In genomic region chr1:116835161-116835560, GRCh38 we compare ENCODE assay signal across 17 cellular contexts.
"Had no signal": no experiment of that assay in that cellular context is flagged by ENCODE, and none has a peak within 500 bp of the region (broad histone marks: within the 10 kb centered on the region; RNA-seq: fewer than 3 reads in every experiment).

No MANE protein-coding gene starts in this region.

- H3K36me3 ChIP-seq: left lung, tibial artery, WERI-Rb-1 had no signal

- H3K27me3 Mint-ChIP-seq: activated naive CD8-positive, alpha-beta T cell treated with anti-CD3 and anti-CD28 coated beads, Interleukin-2, amount 10 ng/mL, durations not matched to agents 7 days and 5 days; progenitor cell of endocrine pancreas; stimulated activated naive CD8-positive, alpha-beta T cell treated with anti-CD3 and anti-CD28 coated beads, Interleukin-15, Interleukin-2, amounts not matched to agents 100 ng/mL and 50 ng/mL, for 24 hours had no signal

- H3K4me3 ChIP-seq: left lung, lung, tibial artery had no signal

- H3K4me3 Mint-ChIP-seq: activated naive CD8-positive, alpha-beta T cell treated with anti-CD3 and anti-CD28 coated beads, Interleukin-2, amount 10 ng/mL, durations not matched to agents 7 days and 5 days; natural killer cell; stimulated activated naive CD8-positive, alpha-beta T cell treated with anti-CD3 and anti-CD28 coated beads, Interleukin-15, Interleukin-2, amounts not matched to agents 100 ng/mL and 50 ng/mL, for 24 hours had no signal

- H3K27ac Mint-ChIP-seq: activated naive CD8-positive, alpha-beta T cell treated with anti-CD3 and anti-CD28 coated beads, Interleukin-2, amount 10 ng/mL, durations not matched to agents 7 days and 5 days; natural killer cell; progenitor cell of endocrine pancreas; stimulated activated naive CD8-positive, alpha-beta T cell treated with anti-CD3 and anti-CD28 coated beads, Interleukin-15, Interleukin-2, amounts not matched to agents 100 ng/mL and 50 ng/mL, for 24 hours had no signal

- H3K36me3 Mint-ChIP-seq: natural killer cell had no signal

- H3K27me3 ChIP-seq: left lung had no signal

- ATAC-seq: left lung, natural killer cell had no signal

- DNase-seq: activated CD4-positive, CD25-positive, alpha-beta regulatory T cell treated with anti-CD3 and anti-CD28 coated beads, Interleukin-2, amount 50 U/mL, for 72 hours; activated naive CD8-positive, alpha-beta T cell treated with anti-CD3 and anti-CD28 coated beads, Interleukin-2, amount 10 ng/mL, durations not matched to agents 7 days and 5 days; activated T-cell treated with anti-CD3 and anti-CD28 coated beads, Interleukin-2, amount 50 U/mL, for 1 hour; amygdala; foreskin melanocyte; hippocampal formation; kidney glomerular epithelial cell; left lung; midbrain; natural killer cell; stimulated activated CD4-positive, alpha-beta T cell treated with anti-CD3 and anti-CD28 coated beads, Interleukin-4, amount 100 ng/mL, for 4 hours; substantia nigra; tibial artery; WERI-Rb-1 had no signal

- H3K27ac ChIP-seq: left lung, tibial artery, WERI-Rb-1 had no signal

- H3K4me1 ChIP-seq: left lung, tibial artery had no signal
